ENCODE assay signal across 1 cellular context in the genomic region with DNA sequence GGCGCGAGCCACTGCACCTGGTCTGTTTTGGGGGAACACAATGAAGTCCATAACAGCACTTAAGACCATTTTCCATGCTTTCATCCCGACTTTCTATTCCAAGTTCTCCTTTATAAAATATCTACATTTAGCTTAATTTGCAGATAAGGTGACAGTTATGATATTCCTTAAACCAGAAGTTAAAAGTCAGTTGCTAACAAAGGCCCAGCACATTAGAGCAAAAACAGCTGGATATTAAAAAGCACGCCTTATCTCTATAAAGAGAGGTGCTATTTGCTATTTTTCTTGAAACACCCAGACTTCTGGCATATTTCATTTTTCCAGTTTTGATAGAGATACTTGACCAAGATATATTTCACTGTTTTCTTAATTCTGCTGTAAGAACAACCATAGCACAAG.
TF ChIP-seq lines count a peak whose summit lies in the region.

No MANE protein-coding gene starts in this region.

TF ChIP-seq in GM23338, 12 proteins besides CTCF, POLR2A, EP300 and RAD21 (continued from another document):
- TF ChIP-seq, protein P1, sequence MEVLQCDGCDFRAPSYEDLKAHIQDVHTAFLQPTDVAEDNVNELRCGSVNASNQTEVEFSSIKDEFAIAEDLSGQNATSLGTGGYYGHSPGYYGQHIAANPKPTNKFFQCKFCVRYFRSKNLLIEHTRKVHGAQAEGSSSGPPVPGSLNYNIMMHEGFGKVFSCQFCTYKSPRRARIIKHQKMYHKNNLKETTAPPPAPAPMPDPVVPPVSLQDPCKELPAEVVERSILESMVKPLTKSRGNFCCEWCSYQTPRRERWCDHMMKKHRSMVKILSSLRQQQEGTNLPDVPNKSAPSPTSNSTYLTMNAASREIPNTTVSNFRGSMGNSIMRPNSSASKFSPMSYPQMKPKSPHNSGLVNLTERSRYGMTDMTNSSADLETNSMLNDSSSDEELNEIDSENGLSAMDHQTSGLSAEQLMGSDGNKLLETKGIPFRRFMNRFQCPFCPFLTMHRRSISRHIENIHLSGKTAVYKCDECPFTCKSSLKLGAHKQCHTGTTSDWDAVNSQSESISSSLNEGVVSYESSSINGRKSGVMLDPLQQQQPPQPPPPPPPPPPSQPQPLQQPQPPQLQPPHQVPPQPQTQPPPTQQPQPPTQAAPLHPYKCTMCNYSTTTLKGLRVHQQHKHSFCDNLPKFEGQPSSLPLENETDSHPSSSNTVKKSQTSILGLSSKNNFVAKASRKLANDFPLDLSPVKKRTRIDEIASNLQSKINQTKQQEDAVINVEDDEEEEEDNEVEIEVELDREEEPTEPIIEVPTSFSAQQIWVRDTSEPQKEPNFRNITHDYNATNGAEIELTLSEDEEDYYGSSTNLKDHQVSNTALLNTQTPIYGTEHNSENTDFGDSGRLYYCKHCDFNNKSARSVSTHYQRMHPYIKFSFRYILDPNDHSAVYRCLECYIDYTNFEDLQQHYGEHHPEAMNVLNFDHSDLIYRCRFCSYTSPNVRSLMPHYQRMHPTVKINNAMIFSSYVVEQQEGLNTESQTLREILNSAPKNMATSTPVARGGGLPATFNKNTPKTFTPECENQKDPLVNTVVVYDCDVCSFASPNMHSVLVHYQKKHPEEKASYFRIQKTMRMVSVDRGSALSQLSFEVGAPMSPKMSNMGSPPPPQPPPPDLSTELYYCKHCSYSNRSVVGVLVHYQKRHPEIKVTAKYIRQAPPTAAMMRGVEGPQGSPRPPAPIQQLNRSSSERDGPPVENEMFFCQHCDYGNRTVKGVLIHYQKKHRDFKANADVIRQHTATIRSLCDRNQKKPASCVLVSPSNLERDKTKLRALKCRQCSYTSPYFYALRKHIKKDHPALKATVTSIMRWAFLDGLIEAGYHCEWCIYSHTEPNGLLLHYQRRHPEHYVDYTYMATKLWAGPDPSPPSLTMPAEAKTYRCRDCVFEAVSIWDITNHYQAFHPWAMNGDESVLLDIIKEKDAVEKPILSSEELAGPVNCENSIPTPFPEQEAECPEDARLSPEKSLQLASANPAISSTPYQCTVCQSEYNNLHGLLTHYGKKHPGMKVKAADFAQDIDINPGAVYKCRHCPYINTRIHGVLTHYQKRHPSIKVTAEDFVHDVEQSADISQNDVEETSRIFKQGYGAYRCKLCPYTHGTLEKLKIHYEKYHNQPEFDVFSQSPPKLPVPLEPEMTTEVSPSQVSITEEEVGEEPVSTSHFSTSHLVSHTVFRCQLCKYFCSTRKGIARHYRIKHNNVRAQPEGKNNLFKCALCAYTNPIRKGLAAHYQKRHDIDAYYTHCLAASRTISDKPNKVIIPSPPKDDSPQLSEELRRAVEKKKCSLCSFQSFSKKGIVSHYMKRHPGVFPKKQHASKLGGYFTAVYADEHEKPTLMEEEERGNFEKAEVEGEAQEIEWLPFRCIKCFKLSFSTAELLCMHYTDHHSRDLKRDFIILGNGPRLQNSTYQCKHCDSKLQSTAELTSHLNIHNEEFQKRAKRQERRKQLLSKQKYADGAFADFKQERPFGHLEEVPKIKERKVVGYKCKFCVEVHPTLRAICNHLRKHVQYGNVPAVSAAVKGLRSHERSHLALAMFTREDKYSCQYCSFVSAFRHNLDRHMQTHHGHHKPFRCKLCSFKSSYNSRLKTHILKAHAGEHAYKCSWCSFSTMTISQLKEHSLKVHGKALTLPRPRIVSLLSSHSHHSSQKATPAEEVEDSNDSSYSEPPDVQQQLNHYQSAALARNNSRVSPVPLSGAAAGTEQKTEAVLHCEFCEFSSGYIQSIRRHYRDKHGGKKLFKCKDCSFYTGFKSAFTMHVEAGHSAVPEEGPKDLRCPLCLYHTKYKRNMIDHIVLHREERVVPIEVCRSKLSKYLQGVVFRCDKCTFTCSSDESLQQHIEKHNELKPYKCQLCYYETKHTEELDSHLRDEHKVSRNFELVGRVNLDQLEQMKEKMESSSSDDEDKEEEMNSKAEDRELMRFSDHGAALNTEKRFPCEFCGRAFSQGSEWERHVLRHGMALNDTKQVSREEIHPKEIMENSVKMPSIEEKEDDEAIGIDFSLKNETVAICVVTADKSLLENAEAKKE (CRISPR knock-in tag; IDR thresholded peaks at IDR 0.05), result no peak
- TF ChIP-seq STAT1 (IDR thresholded peaks at IDR 0.05; ENCODE audit: unreplicated experiment), result no peak
- TF ChIP-seq JUNB (IDR thresholded peaks at IDR 0.05; ENCODE audit: unreplicated experiment), result no peak
- TF ChIP-seq CREB1 (CRISPR knock-in tag; IDR thresholded peaks at IDR 0.05; ENCODE audit: low read depth), result no peak
- TF ChIP-seq NANOG (IDR thresholded peaks at IDR 0.05; ENCODE audit: borderline replicate concordance), result no peak
- TF ChIP-seq, protein P2, sequence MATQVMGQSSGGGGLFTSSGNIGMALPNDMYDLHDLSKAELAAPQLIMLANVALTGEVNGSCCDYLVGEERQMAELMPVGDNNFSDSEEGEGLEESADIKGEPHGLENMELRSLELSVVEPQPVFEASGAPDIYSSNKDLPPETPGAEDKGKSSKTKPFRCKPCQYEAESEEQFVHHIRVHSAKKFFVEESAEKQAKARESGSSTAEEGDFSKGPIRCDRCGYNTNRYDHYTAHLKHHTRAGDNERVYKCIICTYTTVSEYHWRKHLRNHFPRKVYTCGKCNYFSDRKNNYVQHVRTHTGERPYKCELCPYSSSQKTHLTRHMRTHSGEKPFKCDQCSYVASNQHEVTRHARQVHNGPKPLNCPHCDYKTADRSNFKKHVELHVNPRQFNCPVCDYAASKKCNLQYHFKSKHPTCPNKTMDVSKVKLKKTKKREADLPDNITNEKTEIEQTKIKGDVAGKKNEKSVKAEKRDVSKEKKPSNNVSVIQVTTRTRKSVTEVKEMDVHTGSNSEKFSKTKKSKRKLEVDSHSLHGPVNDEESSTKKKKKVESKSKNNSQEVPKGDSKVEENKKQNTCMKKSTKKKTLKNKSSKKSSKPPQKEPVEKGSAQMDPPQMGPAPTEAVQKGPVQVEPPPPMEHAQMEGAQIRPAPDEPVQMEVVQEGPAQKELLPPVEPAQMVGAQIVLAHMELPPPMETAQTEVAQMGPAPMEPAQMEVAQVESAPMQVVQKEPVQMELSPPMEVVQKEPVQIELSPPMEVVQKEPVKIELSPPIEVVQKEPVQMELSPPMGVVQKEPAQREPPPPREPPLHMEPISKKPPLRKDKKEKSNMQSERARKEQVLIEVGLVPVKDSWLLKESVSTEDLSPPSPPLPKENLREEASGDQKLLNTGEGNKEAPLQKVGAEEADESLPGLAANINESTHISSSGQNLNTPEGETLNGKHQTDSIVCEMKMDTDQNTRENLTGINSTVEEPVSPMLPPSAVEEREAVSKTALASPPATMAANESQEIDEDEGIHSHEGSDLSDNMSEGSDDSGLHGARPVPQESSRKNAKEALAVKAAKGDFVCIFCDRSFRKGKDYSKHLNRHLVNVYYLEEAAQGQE (IDR thresholded peaks at IDR 0.05; ENCODE audit: unreplicated experiment), result no peak
- TF ChIP-seq EZH2 (IDR thresholded peaks at IDR 0.05; ENCODE audit: low read depth, unreplicated experiment), result no peak
- TF ChIP-seq ZNF114 (CRISPR knock-in tag; IDR thresholded peaks at IDR 0.05), result no peak
- TF ChIP-seq, protein P3, sequence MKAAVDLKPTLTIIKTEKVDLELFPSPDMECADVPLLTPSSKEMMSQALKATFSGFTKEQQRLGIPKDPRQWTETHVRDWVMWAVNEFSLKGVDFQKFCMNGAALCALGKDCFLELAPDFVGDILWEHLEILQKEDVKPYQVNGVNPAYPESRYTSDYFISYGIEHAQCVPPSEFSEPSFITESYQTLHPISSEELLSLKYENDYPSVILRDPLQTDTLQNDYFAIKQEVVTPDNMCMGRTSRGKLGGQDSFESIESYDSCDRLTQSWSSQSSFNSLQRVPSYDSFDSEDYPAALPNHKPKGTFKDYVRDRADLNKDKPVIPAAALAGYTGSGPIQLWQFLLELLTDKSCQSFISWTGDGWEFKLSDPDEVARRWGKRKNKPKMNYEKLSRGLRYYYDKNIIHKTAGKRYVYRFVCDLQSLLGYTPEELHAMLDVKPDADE (IDR thresholded peaks at IDR 0.05), result no peak
- TF ChIP-seq EZH2phosphoT487 (IDR thresholded peaks at IDR 0.05; ENCODE audit: unreplicated experiment), result no peak
- no peak for TF ChIP-seq ZNF331 (CRISPR knock-in tag; IDR thresholded peaks at IDR 0.05; ENCODE audit: low read depth)
